ENCODE assay signal across 3 cellular contexts in the genomic region with DNA sequence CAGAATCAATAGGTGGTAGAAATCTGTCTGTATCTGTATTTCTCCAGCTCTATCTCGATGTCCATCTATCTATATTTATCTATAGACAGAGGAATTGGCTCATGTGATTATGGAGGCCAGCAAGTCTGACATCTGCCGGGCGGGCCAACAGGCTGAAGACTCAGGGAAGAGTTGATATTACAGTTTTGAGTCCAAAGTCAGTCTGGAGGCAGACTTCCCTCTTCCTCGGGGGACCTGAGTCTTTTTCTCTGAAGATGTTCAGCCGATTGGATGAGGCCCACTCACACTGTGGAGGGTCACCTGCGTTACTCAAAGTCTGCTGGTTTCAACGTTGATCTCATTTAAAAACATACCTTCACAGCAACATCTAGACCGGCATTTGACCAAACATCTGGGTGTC.
"Had no signal": no experiment of that assay in that cellular context is flagged by ENCODE, and none has a peak within 500 bp of the region (broad histone marks: within the 10 kb centered on the region; RNA-seq: fewer than 3 reads in every experiment).

No MANE protein-coding gene starts in this region.

- ATAC-seq: GM12878 had no signal

- H3K4me3 ChIP-seq: GM12878 had no signal

- DNase-seq: GDM1, GF-D8 had no signal
